1 cellular context compared by ENCODE assay signal in the genomic region with DNA sequence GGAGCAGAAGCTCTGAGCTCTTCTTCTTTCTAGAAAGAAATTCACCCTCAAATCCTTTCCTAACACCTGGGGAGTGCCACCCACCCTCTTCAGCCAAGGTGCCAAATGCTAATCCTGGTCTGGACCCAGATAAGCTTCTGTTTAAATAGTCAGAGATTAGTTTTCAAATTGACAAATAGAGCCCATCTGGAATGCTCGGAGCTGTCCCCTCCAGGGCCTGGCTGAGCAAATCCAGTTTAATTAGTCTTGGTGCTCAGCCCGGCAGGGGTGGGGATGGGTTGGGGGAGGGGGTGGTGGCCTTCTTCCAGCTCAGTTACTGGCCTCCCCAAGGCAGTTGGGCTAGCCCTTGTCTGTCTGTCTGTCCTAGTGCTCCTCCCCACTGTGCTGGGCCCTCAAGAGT.
TF ChIP-seq lines count a peak whose summit lies in the region.

No MANE protein-coding gene starts in this region.

TF ChIP-seq in HepG2, 621 proteins besides CTCF, POLR2A, EP300 and RAD21 (continued from another document):
- TF ChIP-seq, protein P1, sequence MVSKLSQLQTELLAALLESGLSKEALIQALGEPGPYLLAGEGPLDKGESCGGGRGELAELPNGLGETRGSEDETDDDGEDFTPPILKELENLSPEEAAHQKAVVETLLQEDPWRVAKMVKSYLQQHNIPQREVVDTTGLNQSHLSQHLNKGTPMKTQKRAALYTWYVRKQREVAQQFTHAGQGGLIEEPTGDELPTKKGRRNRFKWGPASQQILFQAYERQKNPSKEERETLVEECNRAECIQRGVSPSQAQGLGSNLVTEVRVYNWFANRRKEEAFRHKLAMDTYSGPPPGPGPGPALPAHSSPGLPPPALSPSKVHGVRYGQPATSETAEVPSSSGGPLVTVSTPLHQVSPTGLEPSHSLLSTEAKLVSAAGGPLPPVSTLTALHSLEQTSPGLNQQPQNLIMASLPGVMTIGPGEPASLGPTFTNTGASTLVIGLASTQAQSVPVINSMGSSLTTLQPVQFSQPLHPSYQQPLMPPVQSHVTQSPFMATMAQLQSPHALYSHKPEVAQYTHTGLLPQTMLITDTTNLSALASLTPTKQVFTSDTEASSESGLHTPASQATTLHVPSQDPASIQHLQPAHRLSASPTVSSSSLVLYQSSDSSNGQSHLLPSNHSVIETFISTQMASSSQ (IDR thresholded peaks at IDR 0.05; ENCODE audit: low read depth) = no peak
- TF ChIP-seq, protein P1 (CRISPR knock-in tag; IDR thresholded peaks at IDR 0.05; ENCODE audit: borderline replicate concordance) = no peak
- no peak for TF ChIP-seq MAFG (CRISPR knock-in tag; IDR thresholded peaks at IDR 0.05)
- no peak for TF ChIP-seq ZNF224 (CRISPR knock-in tag; IDR thresholded peaks at IDR 0.05)
- TF ChIP-seq ATAD3A (CRISPR knock-in tag; IDR thresholded peaks at IDR 0.05) = no peak
- no peak for TF ChIP-seq ZNF501 (CRISPR knock-in tag; IDR thresholded peaks at IDR 0.05)
- TF ChIP-seq CHCHD3 (CRISPR knock-in tag; IDR thresholded peaks at IDR 0.05) = no peak
- no peak for TF ChIP-seq HNRNPH1 (optimal IDR thresholded peaks at IDR 0.05; ENCODE audit: low read depth, low read length)
- no peak for TF ChIP-seq IKZF1 (IDR thresholded peaks at IDR 0.05)
